ENCODE assay signal across 17 cellular contexts in the genomic region with DNA sequence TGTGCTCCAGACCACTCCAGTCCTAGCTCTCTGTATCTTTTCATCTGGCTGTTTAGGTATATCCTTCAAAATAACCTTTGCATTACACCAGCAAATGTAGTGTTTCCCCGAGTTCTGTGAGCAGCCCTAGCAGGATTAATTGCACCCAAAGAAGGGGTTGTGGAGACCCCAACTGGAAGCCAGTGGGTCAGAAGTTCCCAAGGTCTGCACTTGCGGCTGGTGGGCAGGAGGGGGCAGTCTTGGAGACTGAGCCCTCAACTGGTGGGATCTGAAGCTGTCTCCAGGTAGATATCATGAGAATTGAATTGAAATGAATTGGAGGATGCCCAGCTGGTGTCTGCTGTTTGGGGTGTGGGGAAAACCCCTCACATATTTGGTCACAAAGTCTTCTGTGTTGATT.
DNase-seq lines count a peak whose midpoint lies in the region; ATAC-seq and TF ChIP-seq lines count a peak whose summit lies in the region.
"Had no signal": no experiment of that assay in that cellular context is flagged by ENCODE, and none has a peak within 500 bp of the region (broad histone marks: within the 10 kb centered on the region; RNA-seq: fewer than 3 reads in every experiment).

No MANE protein-coding gene starts in this region.

- H2AFZ ChIP-seq in GM23338 (no peak overlapping the region), MM.1S (ENCODE audit: low read length) (no peak overlapping the region)

- no peak for TF ChIP-seq EP300 in tibial nerve (IDR thresholded peaks at IDR 0.05)

- H3K4me1 Mint-ChIP-seq in GM23338, result no peaks in the 10 kb centered on the region
- no peaks in the 10 kb centered on the region for H3K4me1 Mint-ChIP-seq in endodermal cell
- H3K4me1 Mint-ChIP-seq: T-cell had no signal

- H3K79me2 ChIP-seq in GM23338 (replicated peaks; ENCODE audit: insufficient read depth), result no peaks in the 10 kb centered on the region
- H3K79me2 ChIP-seq in MM.1S (ENCODE audit: low read length), result no peaks in the 10 kb centered on the region

- H4K20me1 ChIP-seq in GM23338 (replicated peaks; ENCODE audit: insufficient read depth) (no peaks in the 10 kb centered on the region), MM.1S (ENCODE audit: insufficient read depth, low read length) (no peaks in the 10 kb centered on the region)

- H3K27me3 ChIP-seq in GM23338 (ENCODE audit: insufficient read depth), result no peaks in the 10 kb centered on the region
- no peaks in the 10 kb centered on the region for H3K27me3 ChIP-seq in MM.1S (replicated peaks; ENCODE audit: insufficient read depth, low read length)
- H3K27me3 ChIP-seq in endodermal cell (ENCODE audit: control insufficient read depth, insufficient read depth, low read length, poor library complexity, severe bottlenecking), result no peaks in the 10 kb centered on the region
- H3K27me3 ChIP-seq in tibial nerve, result no peaks in the 10 kb centered on the region
- H3K27me3 ChIP-seq: BE2C had no signal

- H3F3A ChIP-seq in GM23338 (replicated peaks; ENCODE audit: low read depth), result no peaks in the 10 kb centered on the region
- H3F3A ChIP-seq in MM.1S (ENCODE audit: insufficient read depth, low read length), result no peaks in the 10 kb centered on the region

- TF ChIP-seq CTCF in GM23338 (conservative IDR thresholded peaks at IDR 0.05; ENCODE audit: low read depth in 2 of 2), result peak; percentile 67 to 77
- TF ChIP-seq CTCF in MM.1S (IDR thresholded peaks at IDR 0.05; ENCODE audit: low read length), result peak; percentile 27
- peak; percentile 33 for TF ChIP-seq CTCF in endodermal cell (conservative IDR thresholded peaks at IDR 0.05)
- TF ChIP-seq CTCF in tibial nerve (IDR thresholded peaks at IDR 0.05), result no peak

- H3K27ac ChIP-seq in GM23338 (ENCODE audit: low read depth) (no peak overlapping the region), MM.1S (ENCODE audit: low read length) (no peak overlapping the region), endodermal cell (ENCODE audit: low read depth, low read length) (no peak overlapping the region), tibial nerve (no peak overlapping the region)

- no peak for TF ChIP-seq POLR2A in tibial nerve (IDR thresholded peaks at IDR 0.05)

- H3K4me1 ChIP-seq in GM23338 (ENCODE audit: insufficient read depth) (no peaks in the 10 kb centered on the region), MM.1S (ENCODE audit: low read length) (no peaks in the 10 kb centered on the region), endodermal cell (ENCODE audit: control insufficient read depth, insufficient read depth, low read length) (no peaks in the 10 kb centered on the region), tibial nerve (no peaks in the 10 kb centered on the region)
- H3K4me1 ChIP-seq: BE2C had no signal

- H3K4me3 ChIP-seq in GM23338, result no peak overlapping the region
- no peak overlapping the region for H3K4me3 ChIP-seq in MM.1S (ENCODE audit: low read length)
- H3K4me3 ChIP-seq in endodermal cell (ENCODE audit: low read length), result no peak overlapping the region
- no peak overlapping the region for H3K4me3 ChIP-seq in tibial nerve

- peak; percentile 75 for ATAC-seq in GM23338
- no peak for ATAC-seq in GM21367 (IDR thresholded peaks at IDR 0.05; ENCODE audit: unreplicated experiment)
- ATAC-seq: T-cell had no signal

- peaks cover 12% of the 10 kb centered on the region for H3K9me3 Mint-ChIP-seq in GM23338
- H3K9me3 Mint-ChIP-seq in endodermal cell, result peaks cover 13% of the 10 kb centered on the region

- H3K4me3 Mint-ChIP-seq in GM23338 (no peak overlapping the region), endodermal cell (no peak overlapping the region)
- H3K4me3 Mint-ChIP-seq: CD4-positive, alpha-beta T cell; T-cell had no signal

- peaks cover 7% of the 10 kb centered on the region; the same call in 1 of the 2 replicates for H3K9me2 ChIP-seq in GM23338 (ENCODE audit: insufficient read depth)
- H3K9me2 ChIP-seq in MM.1S (replicated peaks; ENCODE audit: insufficient read depth, low read length), result no peaks in the 10 kb centered on the region
- H3K9me2 ChIP-seq: SK-N-SH had no signal

- H3K9me3 ChIP-seq in MM.1S (replicated peaks; ENCODE audit: insufficient read depth, low read length) (no peaks in the 10 kb centered on the region), endodermal cell (ENCODE audit: control insufficient read depth, low read length) (no peaks in the 10 kb centered on the region), tibial nerve (no peaks in the 10 kb centered on the region)
- H3K9me3 ChIP-seq: BE2C had no signal

- H3K36me3 ChIP-seq in GM23338 (ENCODE audit: insufficient read depth) (no peaks in the 10 kb centered on the region), MM.1S (replicated peaks; ENCODE audit: insufficient read depth, low read length) (no peaks in the 10 kb centered on the region), endodermal cell (ENCODE audit: control insufficient read depth, insufficient read depth, low read length) (no peaks in the 10 kb centered on the region), tibial nerve (no peaks in the 10 kb centered on the region)
- H3K36me3 ChIP-seq: BE2C had no signal

- WGBS in endodermal cell (ENCODE audit: insufficient coverage in 1 of 2, insufficient read length in 1 of 2), 2 experiments, result 94% methylated on average over 2 of the region's 2 CpGs
- 75 to 92% methylated on average over 2 of the region's 2 CpGs for WGBS in tibial nerve, 2 donors

- DNase-seq in GM23338 (ENCODE audit: low spot score), result peak; percentile 24
- no peak for DNase-seq in MM.1S
- no peak for DNase-seq in endodermal cell
- DNase-seq in SHP77 (lab: John Stamatoyannopoulos, UW), result no peak
- DNase-seq in tibial nerve (ENCODE audit: low spot score in 2 of 2), result no peak
- no peak for DNase-seq in NCI-H1092 treated with DMSO at 0.1 percent for 48 hours (lab: John Stamatoyannopoulos, UW)
- DNase-seq: BE2C; CD4-positive, alpha-beta T cell; MV-4-11; NCI-H1436; NCI-H2029; NCI-H510A; NCI-H82; Right ventricle myocardium superior; SK-N-SH; T-cell had no signal

- H3K4me2 ChIP-seq in GM23338, result no peak overlapping the region
- no peak overlapping the region for H3K4me2 ChIP-seq in MM.1S (ENCODE audit: low read depth, low read length)
- H3K4me2 ChIP-seq: SK-N-SH had no signal

- H3K27me3 Mint-ChIP-seq in GM23338 (ENCODE audit: insufficient read depth, low read depth, poor library complexity) (peaks cover 4% of the 10 kb centered on the region), endodermal cell (ENCODE audit: insufficient read depth) (no peaks in the 10 kb centered on the region)
- H3K27me3 Mint-ChIP-seq: CD4-positive, alpha-beta T cell; T-cell had no signal

- H3K9ac ChIP-seq in MM.1S (ENCODE audit: low read length), result no peak overlapping the region
- no peak overlapping the region for H3K9ac ChIP-seq in endodermal cell (ENCODE audit: extremely low read depth, low read length, poor library complexity, severe bottlenecking)
- H3K9ac ChIP-seq: SK-N-SH had no signal

- H3K27ac Mint-ChIP-seq in GM23338 (no peak overlapping the region), endodermal cell (no peak overlapping the region)
- H3K27ac Mint-ChIP-seq: CD4-positive, alpha-beta T cell; T-cell had no signal

- H3K36me3 Mint-ChIP-seq in GM23338 (ENCODE audit: low read depth), result peaks cover 8% of the 10 kb centered on the region; the same call in 2 of the 3 replicates
- no peaks in the 10 kb centered on the region for H3K36me3 Mint-ChIP-seq in endodermal cell (ENCODE audit: low read depth)
- H3K36me3 Mint-ChIP-seq: T-cell had no signal

TF ChIP-seq in GM23338, 12 proteins besides CTCF, POLR2A, EP300 and RAD21 (continues in another document):
- TF ChIP-seq REST (IDR thresholded peaks at IDR 0.05; ENCODE audit: unreplicated experiment) (no peak), ZNF331 (CRISPR knock-in tag; IDR thresholded peaks at IDR 0.05; ENCODE audit: low read depth) (no peak)

Comparison
In these comparisons a context has a peak if more than half of its experiments do, and no peak if none do; other contexts are left out.
1. CTCF ChIP-seq: peak in GM23338 (2 of 2), MM.1S (single experiment) and endodermal cell (single experiment); none in tibial nerve (0 of 5).